In genomic region chr5:124628721-124629596, GRCh38 we compare ENCODE assay signal across 9 cellular contexts.
A peak's percentile ranks its signal among the peaks of the same experiment; 100 is the strongest.
DNase-seq lines count a peak whose midpoint lies in the region; ATAC-seq, FAIRE-seq and TF ChIP-seq lines count a peak whose summit lies in the region.
"Had no signal": no experiment of that assay in that cellular context is flagged by ENCODE, and none has a peak within 500 bp of the region (broad histone marks: within the 10 kb centered on the region; RNA-seq: fewer than 3 reads in every experiment).

No MANE protein-coding gene starts in this region.

- H3K9ac ChIP-seq in NT2/D1 (ENCODE audit: insufficient read length, low read depth): no peak overlapping the region

- H3K36me3 ChIP-seq in NT2/D1 (ENCODE audit: insufficient read depth, insufficient read length, low read length) (peaks cover 4% of the 10 kb centered on the region), pancreas (no peaks in the 10 kb centered on the region)

- FAIRE-seq in pancreas (lab: Jason Lieb, UNC): no peak
- FAIRE-seq: TTC549 had no signal

- peaks cover 9% of the 10 kb centered on the region for H3K4me1 ChIP-seq in NT2/D1 (ENCODE audit: insufficient read depth, insufficient read length)
- peaks cover 0 to 1% (median 0%) of the 10 kb centered on the region in 3 donors for H3K4me1 ChIP-seq in pancreas

- 91 to 94% methylated on average over 17 of the region's 17 CpGs for WGBS in pancreas, 2 donors

- intact Hi-C loops in pancreas (cut with DNase I): no loop called here

- ATAC-seq in pancreas: peak in 3 of 4 donors; percentile 39 to 68 (median 45)
- ATAC-seq in HG03460 (IDR thresholded peaks at IDR 0.05; ENCODE audit: unreplicated experiment): no peak

- no peak for TF ChIP-seq CTCF in pancreas (IDR thresholded peaks at IDR 0.05)

- DNase-seq in ELR (ENCODE audit: low read depth): peak; percentile 98
- peak; percentile 27 for DNase-seq in NT2/D1 (ENCODE audit: low read depth, low spot score)
- DNase-seq in fibroblast of gingiva (ENCODE audit: low read depth): peak; percentile 86
- DNase-seq in pancreas: peak in 1 of 6 donors; percentile 48
- no peak for DNase-seq in activated effector memory CD4-positive, alpha-beta T cell treated with anti-CD3 and anti-CD28 coated beads, Interleukin-2, amount 50 U/mL, for 16 hours
- no peak for DNase-seq in NCI-H748 treated with DMSO at 0.1 percent for 48 hours (lab: John Stamatoyannopoulos, UW)
- DNase-seq in NCI-H128 (lab: John Stamatoyannopoulos, UW; ENCODE audit: unreplicated experiment): no peak

- H3K4me3 ChIP-seq in NT2/D1 (ENCODE audit: insufficient read length, low read depth): no peak overlapping the region
- H3K4me3 ChIP-seq in pancreas: no peak overlapping the region

- H3K9me3 ChIP-seq in NT2/D1 (ENCODE audit: insufficient read depth, low read length) (no peaks in the 10 kb centered on the region; the same call in 1 of the 2 replicates), pancreas (no peaks in the 10 kb centered on the region)

- no peaks in the 10 kb centered on the region for H3K27me3 ChIP-seq in NT2/D1 (ENCODE audit: insufficient read depth, insufficient read length)
- no peaks in the 10 kb centered on the region for H3K27me3 ChIP-seq in pancreas

- no peak overlapping the region for H3K27ac ChIP-seq in pancreas

Comparison
In these comparisons a context has a peak if more than half of its experiments do, and no peak if none do; other contexts are left out.
1. DNase-seq: peak in ELR (single experiment), NT2/D1 (single experiment) and fibroblast of gingiva (single experiment); none in activated effector memory CD4-positive, alpha-beta T cell treated with anti-CD3 and anti-CD28 coated beads, Interleukin-2, amount 50 U/mL, for 16 hours (single experiment), NCI-H748 treated with DMSO at 0.1 percent for 48 hours (single experiment) and NCI-H128 (single experiment).